Comparison of ENCODE assay signal across 28 cellular contexts in the genomic region with DNA sequence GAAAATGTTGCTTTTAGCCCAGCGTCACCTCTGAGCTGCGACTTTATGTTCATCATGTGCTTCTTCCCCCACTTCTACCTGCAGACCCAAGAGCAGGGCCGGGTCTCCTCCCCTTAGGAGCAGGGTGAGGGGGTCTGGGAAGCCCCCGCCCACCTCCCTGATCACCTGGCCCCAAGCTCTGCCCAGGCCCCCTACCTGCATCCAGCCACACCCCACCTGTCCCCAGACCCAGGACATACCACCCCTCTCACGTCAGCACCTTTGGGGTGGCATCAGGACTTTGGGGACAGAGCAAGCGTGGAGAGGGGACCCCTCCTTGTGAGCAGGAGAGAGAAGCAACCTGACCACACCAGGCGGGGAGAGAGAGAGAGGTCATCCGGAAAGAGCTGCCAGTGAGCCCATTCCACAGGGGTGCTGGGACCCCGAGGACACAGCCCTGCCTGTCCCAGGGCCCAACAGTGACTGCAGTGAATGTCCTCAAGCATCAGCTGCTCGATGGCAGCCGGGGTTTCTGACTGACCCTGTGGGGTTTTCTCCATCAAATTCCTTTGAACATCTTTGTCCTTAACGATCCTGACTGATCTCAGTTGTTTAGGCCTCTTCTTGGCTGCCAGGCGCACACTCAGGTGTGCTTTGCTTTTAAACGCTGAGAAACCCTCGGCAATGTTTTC. TPM values are rescaled to one million over a fixed set of nuclear protein-coding genes. Genes with fewer than 3 reads are reported as not detected.
DNase-seq lines count a peak whose midpoint lies in the region; ATAC-seq, FAIRE-seq and TF ChIP-seq lines count a peak whose summit lies in the region.
"Had no signal": no experiment of that assay in that cellular context is flagged by ENCODE, and none has a peak within 500 bp of the region (broad histone marks: within the 10 kb centered on the region; RNA-seq: fewer than 3 reads in every experiment).

No MANE protein-coding gene starts in this region.

- DNase-seq in HepG2 (ENCODE audit: low spot score) (no peak), right lobe of liver (no peak), chondrocyte (ENCODE audit: low spot score) (peak; percentile 70), neuronal stem cell (ENCODE audit: low spot score) (no peak), epidermal melanocyte (ENCODE audit: insufficient read length, low spot score) (no peak), nephron progenitor cell (no peak), putamen (ENCODE audit: low spot score) (no peak)
- DNase-seq: activated CD4-positive, alpha-beta T cell treated with anti-CD3 and anti-CD28 coated beads, Interleukin-2, amount 50 U/mL, for 48 hours; activated CD4-positive, CD25-positive, alpha-beta regulatory T cell treated with anti-CD3 and anti-CD28 coated beads, Interleukin-2, amount 50 U/mL, for 72 hours; activated naive CD4-positive, alpha-beta T cell; activated naive CD8-positive, alpha-beta T cell treated with anti-CD3 and anti-CD28 coated beads, Interleukin-2, amount 50 U/mL, for 24 hours; activated T-cell treated with anti-CD3 and anti-CD28 coated beads, Interleukin-2, amount 50 U/mL, for 72 hours; Karpas-422; kidney glomerular epithelial cell; NCI-H1417; NCI-H2029; NCI-H524 treated with DMSO at 0.1 percent for 48 hours; NK-92 treated with Interleukin-12 subunit alpha and Interleukin-12 subunit beta, amount 100 ng/mL, for 24 hours; PC-3; stimulated activated CD4-positive, alpha-beta T cell treated with anti-CD3 and anti-CD28 coated beads, Interleukin-4, amount 100 ng/mL, for 4 hours; T-helper 2 cell had no signal

- H3K9me3 Mint-ChIP-seq in chondrocyte (ENCODE audit: low read depth) (no peaks in the 10 kb centered on the region), nephron progenitor cell (no peaks in the 10 kb centered on the region)
- H3K9me3 Mint-ChIP-seq: activated naive CD8-positive, alpha-beta T cell treated with anti-CD3 and anti-CD28 coated beads, Interleukin-2, amount 50 U/mL, for 24 hours; activated T-cell treated with anti-CD3 and anti-CD28 coated beads, Interleukin-2, amount 50 U/mL, for 72 hours; memory B cell had no signal

- H2BK5ac ChIP-seq in neuronal stem cell (ENCODE audit: low read length) = peak overlapping the region; percentile 92

- H3K36me3 Mint-ChIP-seq in chondrocyte (ENCODE audit: low read depth) = no peaks in the 10 kb centered on the region
- H3K36me3 Mint-ChIP-seq in nephron progenitor cell (ENCODE audit: low read depth) = no peaks in the 10 kb centered on the region
- H3K36me3 Mint-ChIP-seq: memory B cell had no signal

- peak overlapping the region; percentile 1 for H2BK12ac ChIP-seq in neuronal stem cell (ENCODE audit: low read length)

- H3K4ac ChIP-seq in neuronal stem cell (ENCODE audit: low read length) = no peak overlapping the region

- H3K4me3 Mint-ChIP-seq in chondrocyte (ENCODE audit: unreplicated experiment) (no peak overlapping the region), nephron progenitor cell (no peak overlapping the region)
- H3K4me3 Mint-ChIP-seq: activated naive CD8-positive, alpha-beta T cell treated with anti-CD3 and anti-CD28 coated beads, Interleukin-2, amount 50 U/mL, for 24 hours; activated T-cell treated with anti-CD3 and anti-CD28 coated beads, Interleukin-2, amount 50 U/mL, for 72 hours; B cell; memory B cell had no signal

- no TSS peak for BruUV-seq in HepG2 (replicated peaks; lab: Mats Ljungman, UMichigan)

- TF ChIP-seq POLR2A in HepG2 (IDR thresholded peaks at IDR 0.05; ENCODE audit: insufficient read depth in 1 of 2, low read depth in 2 of 2, low read length in 2 of 2) (no peak), right lobe of liver (IDR thresholded peaks at IDR 0.05) (no peak)

- H3K27ac Mint-ChIP-seq in chondrocyte (ENCODE audit: unreplicated experiment) = no peak overlapping the region
- H3K27ac Mint-ChIP-seq in nephron progenitor cell = no peak overlapping the region
- H3K27ac Mint-ChIP-seq: activated naive CD8-positive, alpha-beta T cell treated with anti-CD3 and anti-CD28 coated beads, Interleukin-2, amount 50 U/mL, for 24 hours; activated T-cell treated with anti-CD3 and anti-CD28 coated beads, Interleukin-2, amount 50 U/mL, for 72 hours; B cell; memory B cell had no signal

- H3K4me1 Mint-ChIP-seq in chondrocyte (ENCODE audit: low read depth) (peaks cover 61% of the 10 kb centered on the region), nephron progenitor cell (peaks cover 77% of the 10 kb centered on the region)

- no peak overlapping the region for H3K4me3 ChIP-seq in HepG2 (replicated peaks in 1 of 3; ENCODE audit: insufficient read depth in 1 of 3, low read depth in 2 of 3, low read length in 3 of 3)
- no peak overlapping the region for H3K4me3 ChIP-seq in right lobe of liver
- no peak overlapping the region for H3K4me3 ChIP-seq in neuronal stem cell (ENCODE audit: low read length in 2 of 2)
- H3K4me3 ChIP-seq: gastroesophageal sphincter, GM12878, HAP-1, prostate gland had no signal

- CTCF ChIA-PET in HepG2 (lab: Yijun Ruan, JAX; ENCODE audit: low intra/inter-chr PET ratio, low total read pairs) = no interaction called here

- H4K20me1 ChIP-seq in HepG2 (ENCODE audit: insufficient read depth, low read length) = no peaks in the 10 kb centered on the region

- POLR2A ChIA-PET in HepG2 (lab: Yijun Ruan, JAX) = no interaction called here

- H3K36me3 ChIP-seq in HepG2 (replicated peaks in 1 of 2; ENCODE audit: control insufficient read depth in 1 of 2, insufficient read depth in 2 of 2, low read length in 2 of 2) (no peaks in the 10 kb centered on the region), right lobe of liver (no peaks in the 10 kb centered on the region), neuronal stem cell (replicated peaks in 1 of 2; ENCODE audit: control insufficient read depth in 2 of 2, insufficient read depth in 2 of 2, low read length in 2 of 2) (no peaks in the 10 kb centered on the region)
- H3K36me3 ChIP-seq: gastroesophageal sphincter, HAP-1, prostate gland had no signal

- no peak overlapping the region for H4K91ac ChIP-seq in neuronal stem cell (ENCODE audit: low read depth, low read length, poor library complexity)

- H3K4me1 ChIP-seq in HepG2 (ENCODE audit: insufficient read depth, low read length) (peaks cover 84% of the 10 kb centered on the region), right lobe of liver (no peaks in the 10 kb centered on the region), neuronal stem cell (ENCODE audit: control insufficient read depth in 2 of 2, insufficient read depth in 1 of 2, low read depth in 1 of 2, low read length in 2 of 2) (peaks cover 7 to 53% of the 10 kb centered on the region in 2 donors)
- H3K4me1 ChIP-seq: prostate gland had no signal

- WGBS in HepG2 (ENCODE audit: low lambda C conversion rate) = 91% methylated on average over 11 of the region's 15 CpGs
- 82% methylated on average over 7 of the region's 15 CpGs for WGBS in right lobe of liver (ENCODE audit: insufficient coverage, low coverage, low lambda C conversion rate, missing lambda C conversion rate)
- no CpG with 5 or more reads among the region's 15 CpGs for WGBS in neuronal stem cell (ENCODE audit: extremely low coverage in 2 of 2, insufficient read length in 2 of 2, insufficient replicate concordance in 1 of 2), 2 donors

- peak overlapping the region; percentile 78 for H3K18ac ChIP-seq in neuronal stem cell (ENCODE audit: low read length)

- TF ChIP-seq CTCF in HepG2 (CRISPR knock-in tag; IDR thresholded peaks at IDR 0.05) = no peak
- no peak for TF ChIP-seq CTCF in right lobe of liver (IDR thresholded peaks at IDR 0.05)
- no peak for TF ChIP-seq CTCF in chondrocyte (IDR thresholded peaks at IDR 0.05)
- no peak for TF ChIP-seq CTCF in nephron progenitor cell (IDR thresholded peaks at IDR 0.05)

- H3K27ac ChIP-seq in HepG2 (ENCODE audit: extremely low read length, insufficient read depth, low read length) (no peak overlapping the region), right lobe of liver (no peak overlapping the region), neuronal stem cell (replicated peaks; ENCODE audit: low read length) (no peak overlapping the region)
- H3K27ac ChIP-seq: HL-60, prostate gland had no signal

- H3K79me1 ChIP-seq in neuronal stem cell (ENCODE audit: low read depth, low read length) = peaks cover 2% of the 10 kb centered on the region

- intact Hi-C loops in HepG2 (cut with micrococcal nuclease; ENCODE audit: unreplicated experiment) (no loop called here), right lobe of liver (cut with DNase I) (no loop called here)

- H3K27me3 Mint-ChIP-seq in chondrocyte (ENCODE audit: low read depth) (no peaks in the 10 kb centered on the region), nephron progenitor cell (ENCODE audit: low read depth, poor library complexity) (peaks cover 16% of the 10 kb centered on the region)

- H2AK5ac ChIP-seq in neuronal stem cell (ENCODE audit: low read depth, low read length) = peak overlapping the region; percentile 76

- H2AFZ ChIP-seq in HepG2 (ENCODE audit: low read length) (no peak overlapping the region), neuronal stem cell (ENCODE audit: low read length) (no peak overlapping the region)

- no peak for TF ChIP-seq RAD21 in HepG2 (CRISPR knock-in tag; IDR thresholded peaks at IDR 0.05)

- no peak for ATAC-seq in HepG2
- ATAC-seq in right lobe of liver = no peak
- ATAC-seq: activated naive CD8-positive, alpha-beta T cell treated with anti-CD3 and anti-CD28 coated beads, Interleukin-2, amount 50 U/mL, for 24 hours; activated T-cell treated with anti-CD3 and anti-CD28 coated beads, Interleukin-2, amount 50 U/mL, for 72 hours; gastroesophageal sphincter; GM12878; PC-3 had no signal

- H2BK15ac ChIP-seq in neuronal stem cell (ENCODE audit: low read length) = peak overlapping the region; percentile 82

- no peaks in the 10 kb centered on the region for H3K27me3 ChIP-seq in HepG2 (ENCODE audit: control insufficient read depth in 1 of 2, insufficient read depth in 2 of 2, low read length in 2 of 2)
- no peaks in the 10 kb centered on the region for H3K27me3 ChIP-seq in right lobe of liver
- H3K27me3 ChIP-seq in neuronal stem cell (ENCODE audit: control insufficient read depth in 3 of 3, insufficient read depth in 3 of 3, low read depth in 1 of 3, low read length in 3 of 3) = peaks cover 0 to 25% (median 0%) of the 10 kb centered on the region in 3 experiments
- H3K27me3 ChIP-seq: gastroesophageal sphincter had no signal

- in situ Hi-C loops in HepG2 (cut with HindIII; ENCODE audit: extremely low pct_ligation_motif_present, low pct_unique_long_range_greater_than_20kb) = no loop called here

- no peak overlapping the region for H4K8ac ChIP-seq in neuronal stem cell (ENCODE audit: low read depth, low read length)

- H3K4me2 ChIP-seq in HepG2 (ENCODE audit: low read depth, low read length) (no peak overlapping the region), neuronal stem cell (ENCODE audit: insufficient read depth, low read length, poor library complexity, severe bottlenecking) (no peak overlapping the region)

- H3K14ac ChIP-seq in neuronal stem cell (ENCODE audit: low read length) = no peak overlapping the region

- FAIRE-seq in HepG2 (lab: Jason Lieb, UNC) = no peak
- FAIRE-seq: GM12878 had no signal

- H3K9me3 ChIP-seq in HepG2 (ENCODE audit: low read length) (no peaks in the 10 kb centered on the region), right lobe of liver (no peaks in the 10 kb centered on the region), neuronal stem cell (replicated peaks in 1 of 2; ENCODE audit: control insufficient read depth in 2 of 2, insufficient read depth in 1 of 2, low read depth in 1 of 2, low read length in 2 of 2) (no peaks in the 10 kb centered on the region)
- H3K9me3 ChIP-seq: gastroesophageal sphincter, HAP-1, prostate gland had no signal

- H3K79me2 ChIP-seq in HepG2 (ENCODE audit: insufficient read depth, low read length) = no peaks in the 10 kb centered on the region

- TF ChIP-seq EP300 in HepG2 (IDR thresholded peaks at IDR 0.05; ENCODE audit: low read depth in 2 of 2, low read length in 2 of 2) (no peak), HepG2 (CRISPR knock-in tag; IDR thresholded peaks at IDR 0.05; ENCODE audit: borderline replicate concordance) (no peak)

- H2BK120ac ChIP-seq in neuronal stem cell (ENCODE audit: low read depth, low read length) = peak overlapping the region; percentile 37

- no peak overlapping the region for H3K23ac ChIP-seq in neuronal stem cell (ENCODE audit: low read depth, low read length, poor library complexity)

- H3K9ac ChIP-seq in HepG2 (ENCODE audit: insufficient read depth, low read depth, low read length) (no peak overlapping the region), neuronal stem cell (ENCODE audit: low read depth, low read length, poor library complexity) (no peak overlapping the region)

RNA-seq across cellular contexts. Expression of a gene that starts 42.8 kb away (rescaled TPM):
- total RNA-seq in HepG2 (2016; rRNA removed; fragmentation: Illumina TruSeq; extraction: Trizol) (21.2 and 102 TPM in 2 replicates), right lobe of liver (100 to 1,000 TPM; 261 to 487 (median 297) TPM), chondrocyte (322 to 628 TPM (median 616 TPM) in 3 replicates)
- total RNA-seq in HepG2 (2016; cell fraction: cytosol; rRNA removed; fragmentation: Illumina TruSeq; extraction: Trizol; ENCODE audit: low read depth) = 5.5 and 5.6 TPM in 2 replicates
- total RNA-seq in HepG2 (2016; cell fraction: insoluble cytoplasmic fraction; rRNA removed; fragmentation: Illumina TruSeq; extraction: Trizol) = 18.4 and 106 TPM in 2 replicates
- total RNA-seq in HepG2 (2016; cell fraction: membrane; rRNA removed; fragmentation: Illumina TruSeq; extraction: Trizol) = 10.8 and 11.6 TPM in 2 replicates
- 122 and 150 TPM in 2 replicates for total RNA-seq in HepG2 (2016; cell fraction: nucleus; rRNA removed; fragmentation: Illumina TruSeq; extraction: Trizol)
- polyA plus RNA-seq in HepG2 (2011; rRNA removed) = 79.0 and 128 TPM in 2 replicates
- polyA plus RNA-seq in HepG2 (2011; cell fraction: cytosol; rRNA removed) = 51.6 and 89.8 TPM in 2 replicates
- polyA plus RNA-seq in HepG2 (2011; cell fraction: nucleus; rRNA removed) = 1,622 and 2,194 TPM in 2 replicates
- polyA plus RNA-seq in HepG2 (2012) = 59.0 and 129 TPM in 2 replicates
- polyA plus RNA-seq in HepG2 (2016; cell fraction: cytosol; fragmentation: Illumina TruSeq; extraction: Trizol; ENCODE audit: low read depth) = 4.3 and 4.4 TPM in 2 replicates
- 20.7 and 26.9 TPM in 2 replicates for polyA plus RNA-seq in HepG2 (2016; cell fraction: insoluble cytoplasmic fraction; fragmentation: Illumina TruSeq; extraction: Trizol; ENCODE audit: low read depth)
- 5.0 and 6.2 TPM in 2 replicates for polyA plus RNA-seq in HepG2 (2016; cell fraction: membrane; fragmentation: Illumina TruSeq; extraction: Trizol; ENCODE audit: low read depth)
- polyA plus RNA-seq in HepG2 (2016; cell fraction: nucleus; fragmentation: Illumina TruSeq; extraction: Trizol; ENCODE audit: insufficient read depth, low read depth) = 308 and 331 TPM in 2 replicates
- polyA minus RNA-seq in HepG2 (2011; rRNA and poly(A)+ RNA removed; ENCODE audit: low replicate concordance) = 0.09 and 44.3 TPM in 2 replicates
- 36.9 and 37.7 TPM in 2 replicates for polyA minus RNA-seq in HepG2 (2011; cell fraction: cytosol; rRNA and poly(A)+ RNA removed)
- polyA minus RNA-seq in HepG2 (2011; cell fraction: nucleus; rRNA and poly(A)+ RNA removed) = 46.7 and 51.1 TPM in 2 replicates
- polyA plus RNA-seq in neuronal stem cell (2013, experiment 1 of 2) = 42.5 TPM
- 42.1 TPM for polyA plus RNA-seq in neuronal stem cell (2013, experiment 2 of 2)
